In the genomic region with DNA sequence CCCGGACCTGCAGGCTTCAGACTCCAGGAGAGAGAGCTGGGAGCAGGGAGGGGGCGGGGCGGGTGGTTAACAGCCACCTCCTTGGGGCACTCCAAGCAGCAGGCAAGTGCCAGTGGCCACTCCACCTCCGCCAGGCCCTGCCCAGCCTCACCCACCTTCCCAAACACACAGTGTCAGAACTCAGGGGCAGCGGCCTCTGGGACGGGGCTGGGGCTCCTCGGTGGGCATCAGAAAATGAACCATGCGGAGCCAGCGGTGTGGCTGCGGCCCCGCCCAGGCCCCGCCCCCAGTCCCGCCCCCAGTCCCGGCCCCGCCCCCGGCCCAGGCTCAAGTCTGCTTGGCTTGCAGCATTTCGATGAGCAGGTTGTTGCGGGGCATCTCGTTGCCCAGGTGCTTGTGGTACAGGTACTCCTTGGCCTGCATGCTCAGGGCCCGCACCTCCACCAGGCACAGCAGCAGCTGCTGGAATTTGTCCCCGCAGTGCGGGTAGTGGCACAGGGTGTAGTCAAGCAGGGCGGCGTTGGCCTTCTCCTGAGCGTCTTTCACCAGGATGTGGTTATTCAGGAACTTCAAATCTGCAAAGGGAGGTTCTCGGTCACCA, we compare ENCODE assay signal across 1 cellular context.
TF ChIP-seq lines count a peak whose summit lies in the region.

No MANE protein-coding gene starts in this region.

TF ChIP-seq in HepG2, 621 proteins besides CTCF, POLR2A, EP300 and RAD21:
- no peak for TF ChIP-seq ZNF326 (CRISPR knock-in tag; IDR thresholded peaks at IDR 0.05; ENCODE audit: borderline replicate concordance)
- 0 out of 2 replicates have a peak, but pooled peaks have one; percentile 20 for TF ChIP-seq POLR2G (IDR thresholded peaks at IDR 0.05; ENCODE audit: low read depth, low read length)
- TF ChIP-seq AGO2 (optimal IDR thresholded peaks at IDR 0.05; ENCODE audit: low read depth, low read length): peak; percentile 33
TF ChIP-seq in HepG2: peak in this region for 2.
